ENCODE assay signal across 26 cellular contexts in genomic region chr2:205505344-205505743, GRCh38.
"Had no signal": no experiment of that assay in that cellular context is flagged by ENCODE, and none has a peak within 500 bp of the region (broad histone marks: within the 10 kb centered on the region; RNA-seq: fewer than 3 reads in every experiment).

No MANE protein-coding gene starts in this region.

- FAIRE-seq: endometrium, kidney had no signal

- H3K4me3 ChIP-seq: colonic mucosa, esophagus squamous epithelium, gastrocnemius medialis, heart right ventricle, left lung, lower lobe of right lung had no signal

- DNase-seq: colonic mucosa; cortex of kidney; effector CD8-positive, alpha-beta T cell; effector memory CD8-positive, alpha-beta T cell; endodermal cell; erythroblast; esophagus squamous epithelium; foreskin fibroblast; foreskin melanocyte; gastrocnemius medialis; glutamatergic neuron; head of caudate nucleus; heart right ventricle; hypothalamus; immature natural killer cell; islet precursor cell; kidney; kidney glomerular epithelial cell; left lung; left ventricle myocardium superior; lower lobe of right lung; mesenchymal stem cell; naive thymus-derived CD4-positive, alpha-beta T cell had no signal

- H3K36me3 ChIP-seq: colonic mucosa, left lung had no signal

- H3K9me3 ChIP-seq: colonic mucosa, esophagus squamous epithelium, gastrocnemius medialis, left lung, lower lobe of right lung had no signal

- ATAC-seq: effector memory CD8-positive, alpha-beta T cell; esophagus mucosa; gastrocnemius medialis; heart right ventricle; left lung; left ventricle myocardium superior; lower lobe of right lung; naive thymus-derived CD4-positive, alpha-beta T cell had no signal

- H3K27me3 ChIP-seq: colonic mucosa, esophagus squamous epithelium, gastrocnemius medialis, heart right ventricle, left lung had no signal

- H3K27ac ChIP-seq: colonic mucosa, epithelial cell of prostate, esophagus squamous epithelium, gastrocnemius medialis, heart right ventricle, left lung, lower lobe of right lung had no signal

- H3K4me1 ChIP-seq: colonic mucosa, esophagus squamous epithelium, gastrocnemius medialis, heart right ventricle, left lung, lower lobe of right lung had no signal
